14 cellular contexts compared by ENCODE assay signal in the genomic region with DNA sequence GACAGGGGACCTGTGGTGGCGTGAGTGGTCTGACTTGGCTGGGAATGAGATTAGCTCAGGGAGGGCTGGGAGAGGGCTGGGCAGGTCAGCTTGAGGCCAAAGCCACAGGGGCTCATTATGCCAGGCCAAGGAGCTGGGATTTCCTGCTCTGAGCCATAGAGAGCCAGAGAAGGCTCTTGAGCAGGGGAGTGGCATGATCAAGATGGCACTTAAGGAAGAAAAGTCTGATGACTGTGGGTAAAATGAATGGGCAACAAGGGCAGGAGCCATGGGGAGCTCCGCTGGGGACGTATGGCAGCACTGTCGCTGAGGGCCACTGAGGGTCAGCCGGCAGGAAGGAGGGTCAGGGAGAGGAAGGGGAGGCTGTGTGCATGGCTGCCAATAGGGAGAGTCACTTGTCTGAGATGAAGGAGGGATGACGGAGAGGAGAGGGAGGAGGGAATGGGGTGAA. TPM values are rescaled to one million over a fixed set of nuclear protein-coding genes. Genes with fewer than 3 reads are reported as not detected.
"Had no signal": no experiment of that assay in that cellular context is flagged by ENCODE, and none has a peak within 500 bp of the region (broad histone marks: within the 10 kb centered on the region; RNA-seq: fewer than 3 reads in every experiment).

No MANE protein-coding gene starts in this region.

- H3K4me3 ChIP-seq: esophagus muscularis mucosa, left ventricle myocardium inferior, ovary, right atrium auricular region, tibial nerve had no signal

- H3K27me3 ChIP-seq: ovary, right atrium auricular region, tibial nerve had no signal

- ATAC-seq: stimulated activated memory B cell treated with anti-CD40 and anti-IgM and Interleukin-4, amounts not matched to agents 10 μg/mL and 1 μg/mL and 100 μg/mL, for 72 hours had no signal

- H3K9me3 ChIP-seq: esophagus muscularis mucosa, left ventricle myocardium inferior, ovary, right atrium auricular region, tibial nerve had no signal

- DNase-seq: activated T-cell treated with anti-CD3 and anti-CD28 coated beads for 4 hours; left ventricle myocardium inferior; stimulated activated CD4-positive, alpha-beta T cell treated with anti-CD3 and anti-CD28 coated beads, Interleukin-1b, Interleukin-23, amount 100 ng/mL, for 48 hours had no signal

- H3K27ac ChIP-seq: esophagus muscularis mucosa, left ventricle myocardium inferior, ovary, right atrium auricular region, tibial nerve had no signal

- H3K36me3 ChIP-seq: esophagus muscularis mucosa, left ventricle myocardium inferior, ovary, right atrium auricular region, tibial nerve had no signal

RNA-seq across cellular contexts. Expression of a gene that starts 5.8 kb away (rescaled TPM):
- total RNA-seq: bronchial epithelial cell, esophagus muscularis mucosa, fibroblast of villous mesenchyme, left ventricle myocardium inferior, mesenteric fat pad, right atrium auricular region, SK-MEL-5, tibial nerve had no signal
- polyA plus RNA-seq: aorta, neural cell, ovary had no signal
